In genomic region chr9:99060621-99061020, GRCh38 we compare ENCODE assay signal across 15 cellular contexts.
"Had no signal": no experiment of that assay in that cellular context is flagged by ENCODE, and none has a peak within 500 bp of the region (broad histone marks: within the 10 kb centered on the region; RNA-seq: fewer than 3 reads in every experiment).

No MANE protein-coding gene starts in this region.

- ATAC-seq: activated CD8-positive, alpha-beta T cell treated with anti-CD3 and anti-CD28 coated beads, Interleukin-2, amount 10 ng/mL, durations not matched to agents 7 days and 5 days; activated naive CD4-positive, alpha-beta T cell treated with anti-CD3 and anti-CD28 coated beads, Interleukin-2, amount 50 U/mL, for 72 hours; activated T-cell treated with anti-CD3 and anti-CD28 coated beads, Interleukin-2, amount 50 U/mL, for 72 hours; heart left ventricle; left cardiac atrium; WTC11 had no signal

- H3K4me3 ChIP-seq: heart left ventricle, transverse colon had no signal

- H3K27ac ChIP-seq: brain microvascular endothelial cell had no signal

- H3K27me3 Mint-ChIP-seq: activated CD4-positive, alpha-beta T cell treated with anti-CD3 and anti-CD28 coated beads, Interleukin-2, amount 10 ng/mL, durations not matched to agents 24 days and 14 days had no signal

- H3K36me3 ChIP-seq: brain microvascular endothelial cell, transverse colon had no signal

- H3K36me3 Mint-ChIP-seq: WTC11 had no signal

- H3K9me3 ChIP-seq: heart left ventricle, transverse colon had no signal

- DNase-seq: activated CD4-positive, alpha-beta T cell treated with anti-CD3 and anti-CD28 coated beads, Interleukin-2, amount 10 ng/mL, durations not matched to agents 24 days and 14 days; activated CD8-positive, alpha-beta memory T cell treated with anti-CD3 and anti-CD28 coated beads, Interleukin-2, amount 50 U/mL, for 4 hours; activated CD8-positive, alpha-beta T cell treated with anti-CD3 and anti-CD28 coated beads, Interleukin-2, amount 10 ng/mL, durations not matched to agents 7 days and 5 days; activated gamma-delta T cell; activated T-cell treated with anti-CD3 and anti-CD28 coated beads, Interleukin-2, amount 50 U/mL, for 72 hours; brain microvascular endothelial cell; endodermal cell; heart left ventricle; left cardiac atrium; stimulated activated CD4-positive, alpha-beta T cell treated with anti-CD3 and anti-CD28 coated beads, Interleukin-12 subunit alpha, Interleukin-12 subunit beta, amount 100 ng/mL, for 4 hours; stimulated activated CD4-positive, alpha-beta T cell treated with anti-CD3 and anti-CD28 coated beads, Interleukin-2, amount 100 ng/mL, for 24 hours; substantia nigra; transverse colon had no signal

- H3K4me1 Mint-ChIP-seq: endodermal cell, WTC11 had no signal

- H3K27ac Mint-ChIP-seq: activated naive CD4-positive, alpha-beta T cell treated with anti-CD3 and anti-CD28 coated beads, Interleukin-2, amount 50 U/mL, for 72 hours; activated T-cell treated with anti-CD3 and anti-CD28 coated beads, Interleukin-2, amount 50 U/mL, for 72 hours; endodermal cell; WTC11 had no signal

- H3K27me3 ChIP-seq: brain microvascular endothelial cell, heart left ventricle, transverse colon had no signal

- H3K4me3 Mint-ChIP-seq: activated CD4-positive, alpha-beta T cell treated with anti-CD3 and anti-CD28 coated beads, Interleukin-2, amount 10 ng/mL, durations not matched to agents 24 days and 14 days; activated CD8-positive, alpha-beta T cell treated with anti-CD3 and anti-CD28 coated beads, Interleukin-2, amount 10 ng/mL, durations not matched to agents 7 days and 5 days; endodermal cell; WTC11 had no signal

- H3K9me3 Mint-ChIP-seq: endodermal cell had no signal
